Comparison of ENCODE assay signal across 9 cellular contexts in the genomic region with DNA sequence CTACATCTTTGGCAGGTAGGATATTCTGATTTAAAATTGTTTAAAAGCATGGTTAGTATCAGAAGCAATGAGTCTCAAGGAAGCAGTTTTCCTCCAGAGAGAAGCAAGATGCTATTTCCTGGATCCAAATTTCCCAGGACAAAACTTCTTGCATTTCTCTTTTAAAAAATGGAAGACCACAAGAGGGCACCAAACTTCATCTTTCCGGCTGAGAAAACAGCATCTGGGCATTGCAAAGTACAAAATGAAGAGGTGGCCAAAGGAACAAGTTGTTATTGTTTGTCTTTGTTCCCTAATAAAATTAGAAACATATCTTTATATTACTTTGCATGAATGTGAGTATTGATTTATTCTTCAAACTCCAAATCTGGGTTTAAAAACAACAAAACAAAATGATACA.
DNase-seq lines count a peak whose midpoint lies in the region; ATAC-seq, FAIRE-seq and TF ChIP-seq lines count a peak whose summit lies in the region.
"Had no signal": no experiment of that assay in that cellular context is flagged by ENCODE, and none has a peak within 500 bp of the region (broad histone marks: within the 10 kb centered on the region; RNA-seq: fewer than 3 reads in every experiment).

No MANE protein-coding gene starts in this region.

- no peak overlapping the region for H3K4me2 ChIP-seq in A549

- CTCF ChIA-PET in A549 (lab: Yijun Ruan, JAX) (interaction anchor here (2.0 kb wide), 1 partner anchor 228 kb away, joined by 14 read pairs; no protein-coding TSS in a partner anchor), GM10248 (lab: Yijun Ruan, JAX) (interaction anchor here (3.6 kb wide), 1 partner anchor 229 kb away, joined by 20 read pairs; no protein-coding TSS in a partner anchor)

- DNase-seq in A549 (ENCODE audit: low read depth in 1 of 2, low spot score in 1 of 2): peak; percentile 11 to 43
- peak; percentile 44 for DNase-seq in GM10248 (ENCODE audit: extremely low spot score)
- DNase-seq in NCI-H345 treated with DMSO at 0.1 percent for 48 hours (lab: John Stamatoyannopoulos, UW; ENCODE audit: unreplicated experiment): peak; percentile 10
- no peak for DNase-seq in colonic mucosa
- DNase-seq in medulla oblongata (ENCODE audit: extremely low spot score): peak; percentile 81

- H3K4me3 ChIP-seq in A549 (no peak overlapping the region), colonic mucosa (no peak overlapping the region)

- peak; percentile 36 for FAIRE-seq in A549 (lab: Jason Lieb, UNC)

- 0% methylated on average over 1 of the region's 1 CpG for WGBS in A549 (ENCODE audit: missing lambda C conversion rate)

- TF ChIP-seq CTCF in A549 (IDR thresholded peaks at IDR 0.05) (peak; percentile 72), GM10248 (IDR thresholded peaks at IDR 0.05; ENCODE audit: control extremely low read depth, extremely low read depth, low read depth, missing control alignments) (peak; percentile 44), colonic mucosa (IDR thresholded peaks at IDR 0.05) (peak; percentile 29)

- intact Hi-C loops in colonic mucosa (cut with DNase I): loop anchor here (2.0 kb wide), 1 partner anchor 228 kb away; no protein-coding TSS in a partner anchor

- POLR2A ChIA-PET in A549 (lab: Yijun Ruan, JAX) (no interaction called here), GM10248 (lab: Yijun Ruan, JAX) (no interaction called here)

- H3K4me1 ChIP-seq in A549 (0 out of 3 replicates have a peak, but pooled peaks cover 6% of the 10 kb centered on the region), colonic mucosa (no peaks in the 10 kb centered on the region)

- peak; percentile 80 to 83 for TF ChIP-seq RAD21 in A549 (conservative IDR thresholded peaks at IDR 0.05 in 1 of 2, IDR thresholded peaks at IDR 0.05 in 1 of 2)

- no peak for TF ChIP-seq POLR2A in A549 (IDR thresholded peaks at IDR 0.05; ENCODE audit: low read length)

- H3K9ac ChIP-seq in colonic mucosa (ENCODE audit: low read depth in 2 of 2, low read length in 2 of 2): no peak overlapping the region

- H3K36me3 ChIP-seq in colonic mucosa: no peaks in the 10 kb centered on the region

- TF ChIP-seq EP300 in A549 (IDR thresholded peaks at IDR 0.05): no peak

- H3K27ac ChIP-seq in A549 (no peak overlapping the region), colonic mucosa (no peak overlapping the region)

- H3K9me3 ChIP-seq in A549 (no peaks in the 10 kb centered on the region), colonic mucosa (no peaks in the 10 kb centered on the region)

- ATAC-seq in A549 (peak in 1 of 2 experiments; percentile 54; a peak in 2 of 6 replicates), GM19395 (IDR thresholded peaks at IDR 0.05; ENCODE audit: unreplicated experiment) (no peak), GM19455 (IDR thresholded peaks at IDR 0.05; ENCODE audit: unreplicated experiment) (no peak), HG03108 (IDR thresholded peaks at IDR 0.05; ENCODE audit: unreplicated experiment) (no peak)
- ATAC-seq: effector memory CD8-positive, alpha-beta T cell had no signal

- no peaks in the 10 kb centered on the region for H3K27me3 ChIP-seq in colonic mucosa

TF ChIP-seq in A549, 52 proteins besides CTCF, POLR2A, EP300 and RAD21:
- peak; percentile 82 for TF ChIP-seq SMC3 (IDR thresholded peaks at IDR 0.05)
- TF ChIP-seq KDM1A (IDR thresholded peaks at IDR 0.05; ENCODE audit: low read depth): no peak
